In genomic region chr7:5282464-5283316, GRCh38 we compare ENCODE assay signal across 8 cellular contexts. TPM values are rescaled to one million over a fixed set of nuclear protein-coding genes. Genes with fewer than 3 reads are reported as not detected.
DNase-seq lines count a peak whose midpoint lies in the region; ATAC-seq and TF ChIP-seq lines count a peak whose summit lies in the region.

Gene SLC29A4 (plus strand): TSS chr7:5282943. CDS start chr7:5287817, 4,874 bp downstream.

- no peak within 1 kb of the TSS for H3K27ac Mint-ChIP-seq in progenitor cell of endocrine pancreas

- peak within 1 kb of the TSS; percentile 61 for H3K4me3 Mint-ChIP-seq in progenitor cell of endocrine pancreas (ENCODE audit: low read depth)

- TF ChIP-seq CTCF in AG04449 (IDR thresholded peaks at IDR 0.05; ENCODE audit: insufficient read depth, low read length, missing control alignments) (no peak), GM20000 (IDR thresholded peaks at IDR 0.05; ENCODE audit: extremely low read depth, missing control alignments) (no peak), WI38 (IDR thresholded peaks at IDR 0.05; ENCODE audit: low read depth, low read length) (no peak), progenitor cell of endocrine pancreas (IDR thresholded peaks at IDR 0.05; ENCODE audit: unreplicated experiment) (no peak)

- POLR2A ChIA-PET in AG04449 (lab: Yijun Ruan, JAX): no interaction called here

- H3K27me3 Mint-ChIP-seq in progenitor cell of endocrine pancreas: peaks cover 6% of the 10 kb centered on the region

- CTCF ChIA-PET in AG04449 (lab: Yijun Ruan, JAX): no interaction called here

- H3K4me3 ChIP-seq in AG04449 (ENCODE audit: low read depth, low read length): peak within 1 kb of the TSS; percentile 50
- H3K4me3 ChIP-seq in WI38 (ENCODE audit: low read depth, low read length): peak within 1 kb of the TSS; percentile 42

- peaks cover 4% of the 10 kb centered on the region for H3K36me3 Mint-ChIP-seq in progenitor cell of endocrine pancreas (ENCODE audit: insufficient read depth)

- DNase-seq in AG04449 (ENCODE audit: low read depth, low spot score) (no peak), GM20000 (ENCODE audit: low spot score) (peak; percentile 75), glomerular visceral epithelial cell (ENCODE audit: extremely low spot score) (peak; percentile 47), progenitor cell of endocrine pancreas (ENCODE audit: low spot score, unreplicated experiment) (no peak), NCI-H1048 (lab: John Stamatoyannopoulos, UW) (no peak), DMS153 treated with DMSO at 0.1 percent for 48 hours (lab: John Stamatoyannopoulos, UW; ENCODE audit: unreplicated experiment) (no peak)

- no peak for ATAC-seq in GM18870 (IDR thresholded peaks at IDR 0.05; ENCODE audit: unreplicated experiment)

- peaks cover 4% of the 10 kb centered on the region for H3K4me1 Mint-ChIP-seq in progenitor cell of endocrine pancreas (ENCODE audit: low read depth)

- H3K9me3 Mint-ChIP-seq in progenitor cell of endocrine pancreas (ENCODE audit: low read depth): no peaks in the 10 kb centered on the region

RNA-seq across cellular contexts. Expression of gene SLC29A4, which starts in this region (rescaled TPM):
- total RNA-seq in progenitor cell of endocrine pancreas: 108 and 120 TPM in 2 replicates

Comparison
In these comparisons a context has a peak if more than half of its experiments do, and no peak if none do; other contexts are left out.
1. DNase-seq: peak in GM20000 (single experiment) and glomerular visceral epithelial cell (single experiment); none in AG04449 (single experiment), progenitor cell of endocrine pancreas (single experiment), NCI-H1048 (single experiment) and DMS153 treated with DMSO at 0.1 percent for 48 hours (single experiment).